In the genomic region with DNA sequence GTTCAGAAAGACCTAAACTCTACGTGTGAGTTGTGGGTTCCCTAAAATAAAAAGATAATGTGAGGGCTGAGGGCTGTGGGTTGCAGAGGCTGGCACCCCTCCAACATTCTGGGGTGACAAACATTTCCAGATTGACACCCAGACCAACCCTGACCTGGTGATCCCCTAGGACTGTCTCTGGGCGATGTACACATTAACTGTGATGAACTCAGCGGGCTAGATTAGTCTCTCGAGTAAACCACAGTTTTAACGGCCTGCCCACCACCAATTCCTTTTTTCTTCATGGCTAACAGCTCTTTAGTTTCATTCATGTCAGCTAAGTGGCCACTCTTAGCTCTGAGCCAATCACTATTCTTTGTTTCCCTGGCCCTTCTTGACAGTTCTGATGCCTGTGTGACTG, we compare ENCODE assay signal across 14 cellular contexts. TPM values are rescaled to one million over a fixed set of nuclear protein-coding genes. Genes with fewer than 3 reads are reported as not detected.
DNase-seq lines count a peak whose midpoint lies in the region; ATAC-seq lines count a peak whose summit lies in the region.
"Had no signal": no experiment of that assay in that cellular context is flagged by ENCODE, and none has a peak within 500 bp of the region (broad histone marks: within the 10 kb centered on the region; RNA-seq: fewer than 3 reads in every experiment).

No MANE protein-coding gene starts in this region.

- intact Hi-C loops in cardiac septum (cut with DNase I): no loop called here

- no peaks in the 10 kb centered on the region for H3K27me3 ChIP-seq in BLaER1 treated with 17β-estradiol and CSF1 and Interleukin-3, amounts not matched to agents 10 nM and 100 nM
- H3K27me3 ChIP-seq in MG63: no peaks in the 10 kb centered on the region

- peak overlapping the region in 7 of 11 experiments; percentile 6 to 53 (median 21); a peak in 9 of 22 replicates for H3K9ac ChIP-seq in BLaER1 treated with 17β-estradiol and CSF1 and Interleukin-3, amounts not matched to agents 10 nM and 100 nM
- H3K9ac ChIP-seq: parathyroid adenoma had no signal

- no peaks in the 10 kb centered on the region for H3K9me3 ChIP-seq in BLaER1 treated with 17β-estradiol and CSF1 and Interleukin-3, amounts not matched to agents 10 nM and 100 nM (replicated peaks in 1 of 11)
- no peaks in the 10 kb centered on the region for H3K9me3 ChIP-seq in MG63

- no peaks in the 10 kb centered on the region for H3K36me3 ChIP-seq in BLaER1 treated with 17β-estradiol and CSF1 and Interleukin-3, amounts not matched to agents 10 nM and 100 nM
- H3K36me3 ChIP-seq in MG63: no peaks in the 10 kb centered on the region

- H4K20me1 ChIP-seq in BLaER1 treated with 17β-estradiol and CSF1 and Interleukin-3, amounts not matched to agents 10 nM and 100 nM: no peaks in the 10 kb centered on the region

- H3K4me3 ChIP-seq in BLaER1 treated with 17β-estradiol and CSF1 and Interleukin-3, amounts not matched to agents 10 nM and 100 nM: 0 out of 20 replicates have a peak overlapping the region, but pooled peaks of 1 of the 10 experiments have one; percentile 2
- H3K4me3 ChIP-seq in MG63: no peak overlapping the region
- H3K4me3 ChIP-seq: lung had no signal

- peak overlapping the region in 9 of 11 experiments; percentile 19 to 75 (median 55); a peak in 17 of 22 replicates for H3K27ac ChIP-seq in BLaER1 treated with 17β-estradiol and CSF1 and Interleukin-3, amounts not matched to agents 10 nM and 100 nM
- H3K27ac ChIP-seq: parathyroid adenoma had no signal

- H3K4me2 ChIP-seq in BLaER1 treated with 17β-estradiol and CSF1 and Interleukin-3, amounts not matched to agents 10 nM and 100 nM: peak overlapping the region; percentile 69 to 88 (median 79)

- DNase-seq in RPMI8226 (peak; percentile 69), MG63 (no peak), cardiac septum (ENCODE audit: low spot score) (no peak)
- DNase-seq in stimulated activated naive CD4-positive, alpha-beta T cell (lab: John Stamatoyannopoulos, UW): no peak
- DNase-seq: activated CD8-positive, alpha-beta memory T cell treated with anti-CD3 and anti-CD28 coated beads, Interleukin-2, amount 50 U/mL, for 4 hours; NCI-H510A had no signal

- ATAC-seq in GM19324 (IDR thresholded peaks at IDR 0.05; ENCODE audit: low FRiP score, unreplicated experiment) (peak; percentile 64), HG03159 (IDR thresholded peaks at IDR 0.05; ENCODE audit: unreplicated experiment) (peak; percentile 68), HG03439 (IDR thresholded peaks at IDR 0.05; ENCODE audit: unreplicated experiment) (no peak)
- ATAC-seq: Right ventricle myocardium inferior had no signal

- H3K4me1 ChIP-seq in BLaER1 treated with 17β-estradiol and CSF1 and Interleukin-3, amounts not matched to agents 10 nM and 100 nM: peaks cover 59 to 80% (median 65%) of the 10 kb centered on the region in 10 experiments
- H3K4me1 ChIP-seq: parathyroid adenoma had no signal

RNA-seq across cellular contexts. Expression of a gene that starts 24.8 kb away (rescaled TPM):
- total RNA-seq in MG63 (2014; rRNA removed; shearing (Covaris generic); ENCODE audit: low replicate concordance): not detected in 2 replicates
- not detected for total RNA-seq in cardiac septum
- total RNA-seq: LHCN-M2 had no signal
